8 cellular contexts compared by ENCODE assay signal in the genomic region with DNA sequence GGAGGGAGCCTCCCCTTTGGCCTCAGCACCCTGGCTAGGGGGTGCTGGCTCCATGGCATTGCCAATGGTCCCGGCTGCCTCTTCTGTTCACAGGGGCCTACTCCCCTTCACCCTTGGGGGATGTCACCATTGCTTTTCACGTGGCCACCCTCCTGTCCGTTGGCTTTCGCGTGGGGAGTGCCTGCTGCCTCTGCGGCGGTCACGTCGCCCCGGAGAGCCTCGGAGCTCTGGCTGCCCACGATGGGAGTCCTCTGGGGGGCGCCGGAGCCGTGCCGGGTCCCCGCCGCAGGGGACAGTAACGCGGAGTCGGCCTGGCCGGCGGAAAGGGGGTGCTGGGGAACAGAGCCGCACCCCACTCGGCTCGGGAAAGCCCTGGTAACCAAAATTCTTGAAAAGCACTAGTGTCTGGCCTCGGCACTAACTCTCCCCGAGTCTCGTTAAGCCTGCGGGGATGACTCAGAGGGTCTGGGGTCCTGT.
A peak's percentile ranks its signal among the peaks of the same experiment; 100 is the strongest.
DNase-seq lines count a peak whose midpoint lies in the region; ATAC-seq and TF ChIP-seq lines count a peak whose summit lies in the region.

No MANE protein-coding gene starts in this region.

- peak overlapping the region; percentile 81 for H2AFZ ChIP-seq in neuron (ENCODE audit: low read depth, low read length)

- H3K4me3 ChIP-seq in NB4 (ENCODE audit: low read depth, low read length) (peak overlapping the region; percentile 83), foreskin fibroblast (ENCODE audit: low read depth in 1 of 2, low read length in 2 of 2) (peak overlapping the region; percentile 72 to 80), neuron (ENCODE audit: low read length) (peak overlapping the region; percentile 77)

- ATAC-seq in GM21737 (IDR thresholded peaks at IDR 0.05; ENCODE audit: unreplicated experiment): peak; percentile 20
- no peak for ATAC-seq in HG02798 (IDR thresholded peaks at IDR 0.05; ENCODE audit: poor library complexity, unreplicated experiment)

- peak; percentile 70 for DNase-seq in GM03348 (ENCODE audit: low spot score)
- peak; percentile 73 for DNase-seq in NB4 (ENCODE audit: low read depth)
- DNase-seq in activated T-cell treated with anti-CD3 and anti-CD28 coated beads for 48 hours (ENCODE audit: low read depth): peak; percentile 15
- DNase-seq in foreskin fibroblast: peak in 1 of 2 donors; percentile 63
- no peak for DNase-seq in NCI-H187 (lab: John Stamatoyannopoulos, UW)

- peaks cover 6% of the 10 kb centered on the region for H3K4me1 ChIP-seq in neuron (ENCODE audit: insufficient read depth, low read length)

- no peaks in the 10 kb centered on the region for H3K9me3 ChIP-seq in neuron (ENCODE audit: low read length)

- H3K36me3 ChIP-seq in neuron (ENCODE audit: insufficient read depth, low read length): peaks cover 19% of the 10 kb centered on the region

- TF ChIP-seq POLR2A in NB4 (IDR thresholded peaks at IDR 0.05; ENCODE audit: extremely low read depth, insufficient read length): no peak

- peak; percentile 35 for TF ChIP-seq CTCF in NB4 (IDR thresholded peaks at IDR 0.05; ENCODE audit: low read depth, low read length)
- TF ChIP-seq CTCF in foreskin fibroblast (IDR thresholded peaks at IDR 0.05; ENCODE audit: low read depth, low read length): peak; percentile 19

- H3K27me3 ChIP-seq in neuron (ENCODE audit: insufficient read depth, low read length): peaks cover 3% of the 10 kb centered on the region

Comparison
In these comparisons a context has a peak if more than half of its experiments do, and no peak if none do; other contexts are left out.
1. DNase-seq: peak in GM03348 (single experiment), NB4 (single experiment) and activated T-cell treated with anti-CD3 and anti-CD28 coated beads for 48 hours (single experiment); none in NCI-H187 (0 of 2).
2. Peak in every context shown above with its lines, with median percentiles within 50 percentile points of each other: H3K4me3 ChIP-seq.